Comparison of ENCODE assay signal across 17 cellular contexts in genomic region chr6:149046164-149046821, GRCh38.
A peak's percentile ranks its signal among the peaks of the same experiment; 100 is the strongest.
DNase-seq lines count a peak whose midpoint lies in the region; ATAC-seq and TF ChIP-seq lines count a peak whose summit lies in the region.
"Had no signal": no experiment of that assay in that cellular context is flagged by ENCODE, and none has a peak within 500 bp of the region (broad histone marks: within the 10 kb centered on the region; RNA-seq: fewer than 3 reads in every experiment).

No MANE protein-coding gene starts in this region.

- no TSS peak for BruUV-seq in MCF 10A (replicated peaks; lab: Mats Ljungman, UMichigan)

- peaks cover 2% of the 10 kb centered on the region for H3K36me3 Mint-ChIP-seq in CD8-positive, alpha-beta T cell
- H3K36me3 Mint-ChIP-seq in HFFc6 (ENCODE audit: low read depth) (peaks cover 5% of the 10 kb centered on the region; the same call in 1 of the 2 replicates), WTC11 (peaks cover 27% of the 10 kb centered on the region), MCF 10A (ENCODE audit: insufficient read depth, unreplicated experiment) (no peaks in the 10 kb centered on the region)

- no peak for TF ChIP-seq CTCF in CD8-positive, alpha-beta T cell (IDR thresholded peaks at IDR 0.05)
- TF ChIP-seq CTCF in HFFc6 (IDR thresholded peaks at IDR 0.05) (no peak), WTC11 (IDR thresholded peaks at IDR 0.05) (no peak), MCF 10A (IDR thresholded peaks at IDR 0.05; ENCODE audit: unreplicated experiment) (no peak)

- H3K4me1 Mint-ChIP-seq in CD8-positive, alpha-beta T cell (ENCODE audit: low read depth), result peaks cover 31% of the 10 kb centered on the region
- H3K4me1 Mint-ChIP-seq in HFFc6 (ENCODE audit: low read depth) (peaks cover 58% of the 10 kb centered on the region), WTC11 (peaks cover 54% of the 10 kb centered on the region), MCF 10A (ENCODE audit: insufficient read depth, unreplicated experiment) (peaks cover 11% of the 10 kb centered on the region)

- H3K4me3 ChIP-seq in CD8-positive, alpha-beta T cell (ENCODE audit: low read depth, low read length), result no peak overlapping the region
- H3K4me3 ChIP-seq: left lung, tibial nerve had no signal

- POLR2A ChIA-PET in CD8-positive, alpha-beta T cell (lab: Charles Lee), result interaction anchor here (0.7 to 2.3 kb wide), 7 partner anchors 10 to 20 kb away, joined by 3 to 9 read pairs (median 3); no protein-coding TSS in a partner anchor
- POLR2A ChIA-PET in WTC11 (lab: Charles Lee) (interaction anchor here (0.6 kb wide), 1 partner anchor 124 kb away, joined by 5 read pairs; no protein-coding TSS in a partner anchor), MCF 10A (lab: Yijun Ruan, JAX) (interaction anchor here (0.6 to 3.0 kb wide), 6 partner anchors 8 to 356 kb away, joined by 3 to 12 read pairs (median 6); no protein-coding TSS in a partner anchor)

- DNase-seq in CD8-positive, alpha-beta T cell, result no peak
- DNase-seq in HFFc6 (no peak), WTC11 (ENCODE audit: low spot score) (no peak), midbrain (lab: John Stamatoyannopoulos, UW) (peak; percentile 15), DMS79 treated with DMSO at 0.1 percent for 48 hours (lab: John Stamatoyannopoulos, UW) (no peak), MCF 10A (ENCODE audit: unreplicated experiment) (no peak)
- DNase-seq: activated naive CD4-positive, alpha-beta T cell; GF-D8; GOT3; left lung; NCI-H187 treated with DMSO at 0.1 percent for 48 hours; nephron progenitor cell; T1000 had no signal

- no peaks in the 10 kb centered on the region for H3K27me3 Mint-ChIP-seq in CD8-positive, alpha-beta T cell (ENCODE audit: low read depth)
- H3K27me3 Mint-ChIP-seq in HFFc6 (ENCODE audit: insufficient read depth) (no peaks in the 10 kb centered on the region; the same call in 1 of the 2 replicates), WTC11 (ENCODE audit: low read depth) (no peaks in the 10 kb centered on the region), MCF 10A (ENCODE audit: insufficient read depth, unreplicated experiment) (no peaks in the 10 kb centered on the region)

- H3K9me3 ChIP-seq in CD8-positive, alpha-beta T cell (ENCODE audit: low read length), result no peaks in the 10 kb centered on the region
- H3K9me3 ChIP-seq: left lung, tibial nerve had no signal

- no peak for ATAC-seq in CD8-positive, alpha-beta T cell
- ATAC-seq in WTC11 (no peak), GM19328 (IDR thresholded peaks at IDR 0.05; ENCODE audit: unreplicated experiment) (no peak)
- ATAC-seq: left lung, Right ventricle myocardium inferior had no signal

- no peaks in the 10 kb centered on the region for H3K9me3 Mint-ChIP-seq in CD8-positive, alpha-beta T cell
- no peaks in the 10 kb centered on the region for H3K9me3 Mint-ChIP-seq in HFFc6
- H3K9me3 Mint-ChIP-seq in WTC11, result no peaks in the 10 kb centered on the region
- H3K9me3 Mint-ChIP-seq in MCF 10A (ENCODE audit: unreplicated experiment), result no peaks in the 10 kb centered on the region
- H3K9me3 Mint-ChIP-seq: nephron progenitor cell had no signal

- no peak overlapping the region for H3K27ac ChIP-seq in CD8-positive, alpha-beta T cell (ENCODE audit: low read depth, low read length)
- H3K27ac ChIP-seq: C4-2B, left lung, tibial nerve had no signal

- no peaks in the 10 kb centered on the region for H3K36me3 ChIP-seq in CD8-positive, alpha-beta T cell (ENCODE audit: insufficient read depth, low read length)
- H3K36me3 ChIP-seq: left lung, tibial nerve had no signal

- intact Hi-C loops in CD8-positive, alpha-beta T cell (cut with DNase I, micrococcal nuclease), result no loop called here
- intact Hi-C loops in MCF 10A (cut with micrococcal nuclease), result no loop called here

- H3K4me3 Mint-ChIP-seq in CD8-positive, alpha-beta T cell, result peak overlapping the region; percentile 20
- H3K4me3 Mint-ChIP-seq in HFFc6 (no peak overlapping the region), WTC11 (peak overlapping the region; percentile 16; the same call in 1 of the 2 replicates), MCF 10A (ENCODE audit: unreplicated experiment) (no peak overlapping the region)
- H3K4me3 Mint-ChIP-seq: nephron progenitor cell had no signal

- peaks cover 30% of the 10 kb centered on the region for H3K4me1 ChIP-seq in CD8-positive, alpha-beta T cell (ENCODE audit: insufficient read depth, low read length)

- no peak overlapping the region for H3K27ac Mint-ChIP-seq in CD8-positive, alpha-beta T cell
- H3K27ac Mint-ChIP-seq in HFFc6, result peak overlapping the region; percentile 64; the same call in 1 of the 2 replicates
- peak overlapping the region; percentile 53 for H3K27ac Mint-ChIP-seq in WTC11
- no peak overlapping the region for H3K27ac Mint-ChIP-seq in MCF 10A (ENCODE audit: low read depth, unreplicated experiment)
- H3K27ac Mint-ChIP-seq: nephron progenitor cell had no signal

- CTCF ChIA-PET in CD8-positive, alpha-beta T cell (lab: Charles Lee), result interaction anchor here (0.5 to 2.8 kb wide), 9 partner anchors 13 to 386 kb away, joined by 3 to 14 read pairs (median 4); no protein-coding TSS in a partner anchor
- CTCF ChIA-PET in WTC11 (lab: Charles Lee), result interaction anchor here (1.2 to 1.8 kb wide), 3 partner anchors 8 to 468 kb away, joined by 3 to 9 read pairs (median 5); no protein-coding TSS in a partner anchor
- CTCF ChIA-PET in MCF 10A (lab: Yijun Ruan, JAX), result interaction anchor here (0.7 to 2.5 kb wide), 5 partner anchors 12 to 386 kb away, joined by 3 to 11 read pairs (median 5); no protein-coding TSS in a partner anchor

- H3K27me3 ChIP-seq in CD8-positive, alpha-beta T cell (ENCODE audit: insufficient read depth, low read length), result no peaks in the 10 kb centered on the region
- H3K27me3 ChIP-seq: left lung, tibial nerve had no signal

TF ChIP-seq in WTC11, 78 proteins besides CTCF, POLR2A, EP300 and RAD21:
- TF ChIP-seq E2F1 (CRISPR knock-in tag; IDR thresholded peaks at IDR 0.05) (no peak), ETV6 (CRISPR knock-in tag; IDR thresholded peaks at IDR 0.05) (peak; percentile 40; the same call in 1 of the 2 replicates)

Comparison
In these comparisons a context has a peak if more than half of its experiments do, and no peak if none do; other contexts are left out.
1. H3K27ac Mint-ChIP-seq: peak in HFFc6 (single experiment) and WTC11 (single experiment); none in CD8-positive, alpha-beta T cell (single experiment) and MCF 10A (single experiment).
2. H3K4me3 Mint-ChIP-seq: peak in CD8-positive, alpha-beta T cell (single experiment) and WTC11 (single experiment); none in HFFc6 (single experiment) and MCF 10A (single experiment).